Comparison of ENCODE assay signal across 17 cellular contexts in genomic region chr6:143782517-143782916, GRCh38.
DNase-seq lines count a peak whose midpoint lies in the region; ATAC-seq and TF ChIP-seq lines count a peak whose summit lies in the region.
"Had no signal": no experiment of that assay in that cellular context is flagged by ENCODE, and none has a peak within 500 bp of the region (broad histone marks: within the 10 kb centered on the region; RNA-seq: fewer than 3 reads in every experiment).

No MANE protein-coding gene starts in this region.

- no peaks in the 10 kb centered on the region for H3K27me3 ChIP-seq in adipocyte (replicated peaks; ENCODE audit: control insufficient read depth, insufficient read depth, low read length)
- H3K27me3 ChIP-seq in esophagus squamous epithelium = no peaks in the 10 kb centered on the region
- no peaks in the 10 kb centered on the region for H3K27me3 ChIP-seq in mesenchymal stem cell (ENCODE audit: control insufficient read depth in 1 of 2, insufficient read depth in 1 of 2, low read length in 2 of 2)
- H3K27me3 ChIP-seq in CD4-positive, alpha-beta memory T cell (ENCODE audit: insufficient read depth, low read length) = no peaks in the 10 kb centered on the region
- H3K27me3 ChIP-seq: BLaER1 had no signal

- H3K36me3 Mint-ChIP-seq in CD4-positive, alpha-beta memory T cell = peaks cover 65 to 77% of the 10 kb centered on the region in 2 donors

- no peaks in the 10 kb centered on the region for H3K27me3 Mint-ChIP-seq in CD4-positive, alpha-beta memory T cell

- peaks cover 85% of the 10 kb centered on the region for H3K36me3 ChIP-seq in adipocyte (ENCODE audit: control insufficient read depth, insufficient read depth, low read length, severe bottlenecking)
- H3K36me3 ChIP-seq in esophagus squamous epithelium = peaks cover 0 to 72% (median 0%) of the 10 kb centered on the region in 3 donors
- H3K36me3 ChIP-seq in mesenchymal stem cell (ENCODE audit: control insufficient read depth in 1 of 2, insufficient read depth in 2 of 2, low read depth in 1 of 2, low read length in 2 of 2) = peaks cover 10 to 60% of the 10 kb centered on the region in 2 experiments
- H3K36me3 ChIP-seq in CD4-positive, alpha-beta memory T cell (ENCODE audit: insufficient read depth, low read length) = peaks cover 27% of the 10 kb centered on the region

- H3K4me2 ChIP-seq in mesenchymal stem cell (ENCODE audit: low read length, poor library complexity, severe bottlenecking) = no peak overlapping the region
- H3K4me2 ChIP-seq: A549, BLaER1 had no signal

- no peak overlapping the region for H2AFZ ChIP-seq in mesenchymal stem cell (ENCODE audit: low read depth, low read length)

- H3K4ac ChIP-seq in mesenchymal stem cell (ENCODE audit: low read depth in 1 of 2, low read length in 2 of 2) = no peak overlapping the region

- H3K4me3 ChIP-seq in adipocyte (ENCODE audit: low read length) = no peak overlapping the region
- peak overlapping the region in 1 of 4 donors; percentile 6 for H3K4me3 ChIP-seq in esophagus squamous epithelium
- no peak overlapping the region for H3K4me3 ChIP-seq in mesenchymal stem cell (ENCODE audit: insufficient read depth in 1 of 2, low read depth in 1 of 2, low read length in 2 of 2)
- no peak overlapping the region for H3K4me3 ChIP-seq in CD4-positive, alpha-beta memory T cell (ENCODE audit: low read length in 2 of 2)
- H3K4me3 ChIP-seq: A549, BLaER1 had no signal

- H4K91ac ChIP-seq in mesenchymal stem cell (ENCODE audit: low read length) = no peak overlapping the region

- TF ChIP-seq POLR2A in esophagus squamous epithelium (IDR thresholded peaks at IDR 0.05) = no peak

- H3K27ac ChIP-seq in esophagus squamous epithelium = peak overlapping the region in 3 of 4 donors; percentile 39 to 57 (median 50)
- no peak overlapping the region for H3K27ac ChIP-seq in mesenchymal stem cell (ENCODE audit: low read length, poor library complexity, severe bottlenecking)
- H3K27ac ChIP-seq in CD4-positive, alpha-beta memory T cell (ENCODE audit: low read depth, low read length) = no peak overlapping the region
- H3K27ac ChIP-seq: A549, BLaER1 had no signal

- H3K4me1 Mint-ChIP-seq in CD4-positive, alpha-beta memory T cell = no peaks in the 10 kb centered on the region

- H2BK5ac ChIP-seq in mesenchymal stem cell (ENCODE audit: low read depth, low read length, poor library complexity, severe bottlenecking) = no peak overlapping the region

- H3K27ac Mint-ChIP-seq in CD4-positive, alpha-beta memory T cell = peak overlapping the region in 1 of 7 donors; percentile 50

- H3K4me1 ChIP-seq in adipocyte (ENCODE audit: control insufficient read depth, insufficient read depth, low read length) (peaks cover 5% of the 10 kb centered on the region), esophagus squamous epithelium (no peaks in the 10 kb centered on the region), mesenchymal stem cell (ENCODE audit: control insufficient read depth, insufficient read depth, low read depth, low read length) (no peaks in the 10 kb centered on the region)
- H3K4me1 ChIP-seq in CD4-positive, alpha-beta memory T cell (ENCODE audit: insufficient read depth, low read length) = no peaks in the 10 kb centered on the region
- H3K4me1 ChIP-seq: A549, BLaER1 had no signal

- WGBS in esophagus squamous epithelium, 2 donors = 66 to 72% methylated on average over 5 of the region's 5 CpGs
- WGBS in mesenchymal stem cell = 97% methylated on average over 5 of the region's 5 CpGs

- intact Hi-C loops in esophagus squamous epithelium (cut with DNase I) = no loop called here
- intact Hi-C loops in CD4-positive, alpha-beta memory T cell (cut with micrococcal nuclease) = no loop called here

- CTCF ChIA-PET in CD4-positive, alpha-beta memory T cell (lab: Charles Lee; ENCODE audit: partially characterized antibody) = no interaction called here

- H3K14ac ChIP-seq in mesenchymal stem cell (ENCODE audit: low read length in 2 of 2) = no peak overlapping the region

- POLR2A ChIA-PET in CD4-positive, alpha-beta memory T cell (lab: Charles Lee; ENCODE audit: partially characterized antibody) = no interaction called here

- no peak for TF ChIP-seq CTCF in AG09319 (IDR thresholded peaks at IDR 0.05; ENCODE audit: low read depth, low read length)
- no peak for TF ChIP-seq CTCF in esophagus squamous epithelium (IDR thresholded peaks at IDR 0.05)

- no peak overlapping the region for H3K4me3 Mint-ChIP-seq in CD4-positive, alpha-beta memory T cell

- no peak overlapping the region for H2BK120ac ChIP-seq in mesenchymal stem cell (ENCODE audit: low read depth, low read length)

- no peak overlapping the region for H3K23ac ChIP-seq in mesenchymal stem cell (ENCODE audit: low read length in 2 of 2)

- no peaks in the 10 kb centered on the region for H3K79me1 ChIP-seq in mesenchymal stem cell (replicated peaks; ENCODE audit: low read length, poor library complexity, severe bottlenecking)

- ATAC-seq in GM19467 (IDR thresholded peaks at IDR 0.05; ENCODE audit: unreplicated experiment) (no peak), HG03342 (IDR thresholded peaks at IDR 0.05; ENCODE audit: unreplicated experiment) (no peak), GM18907 (IDR thresholded peaks at IDR 0.05; ENCODE audit: unreplicated experiment) (no peak)
- ATAC-seq: A549, Panc1 had no signal

- H4K8ac ChIP-seq in mesenchymal stem cell (ENCODE audit: low read length) = no peak overlapping the region

- no peak overlapping the region for H2BK15ac ChIP-seq in mesenchymal stem cell (ENCODE audit: low read depth, poor library complexity, severe bottlenecking)

- no peak overlapping the region for H2AK5ac ChIP-seq in mesenchymal stem cell (ENCODE audit: low read length, severe bottlenecking)

- H3K9me3 ChIP-seq in adipocyte (ENCODE audit: control insufficient read depth, low read length) (peaks cover 14% of the 10 kb centered on the region), esophagus squamous epithelium (peaks cover 0 to 12% (median 0%) of the 10 kb centered on the region in 3 donors), mesenchymal stem cell (ENCODE audit: control insufficient read depth, low read length) (peaks cover 21% of the 10 kb centered on the region)
- H3K9me3 ChIP-seq in CD4-positive, alpha-beta memory T cell (ENCODE audit: control insufficient read depth in 1 of 2, low read length in 2 of 2) = no peaks in the 10 kb centered on the region

- H2BK12ac ChIP-seq in mesenchymal stem cell (ENCODE audit: low read length in 2 of 2) = no peak overlapping the region

- DNase-seq in AG09319 (ENCODE audit: extremely low read depth, low read depth) (peak; percentile 52), adipocyte (ENCODE audit: low read depth) (peak; percentile 84), esophagus squamous epithelium (lab: John Stamatoyannopoulos, UW) (no peak), mesenchymal stem cell (no peak)
- DNase-seq in CD4-positive, alpha-beta memory T cell = no peak
- DNase-seq: DND-41, GDM1, KBM-7, NCI-H1417 treated with DMSO at 0.1 percent for 48 hours, NCI-H2029 treated with DMSO at 0.1 percent for 48 hours, NCI-H510A treated with DMSO at 0.1 percent for 48 hours had no signal

- peak overlapping the region; percentile 10 for H3K9ac ChIP-seq in adipocyte (ENCODE audit: low read length)
- peak overlapping the region; percentile 55 for H3K9ac ChIP-seq in mesenchymal stem cell (ENCODE audit: low read length)
- H3K9ac ChIP-seq: BLaER1 had no signal

- peaks cover 0 to 32% (median 23%) of the 10 kb centered on the region in 8 donors for H3K9me3 Mint-ChIP-seq in CD4-positive, alpha-beta memory T cell

- H3K18ac ChIP-seq in mesenchymal stem cell (ENCODE audit: low read depth in 1 of 2, low read length in 2 of 2) = no peak overlapping the region

Comparison
In these comparisons a context has a peak if more than half of its experiments do, and no peak if none do; other contexts are left out.
1. DNase-seq: peak in AG09319 (single experiment) and adipocyte (single experiment); none in esophagus squamous epithelium (single experiment), mesenchymal stem cell (single experiment) and CD4-positive, alpha-beta memory T cell (0 of 5).
2. H3K27ac ChIP-seq: peak in esophagus squamous epithelium (3 of 4); none in mesenchymal stem cell (single experiment) and CD4-positive, alpha-beta memory T cell (single experiment).